In the genomic region with DNA sequence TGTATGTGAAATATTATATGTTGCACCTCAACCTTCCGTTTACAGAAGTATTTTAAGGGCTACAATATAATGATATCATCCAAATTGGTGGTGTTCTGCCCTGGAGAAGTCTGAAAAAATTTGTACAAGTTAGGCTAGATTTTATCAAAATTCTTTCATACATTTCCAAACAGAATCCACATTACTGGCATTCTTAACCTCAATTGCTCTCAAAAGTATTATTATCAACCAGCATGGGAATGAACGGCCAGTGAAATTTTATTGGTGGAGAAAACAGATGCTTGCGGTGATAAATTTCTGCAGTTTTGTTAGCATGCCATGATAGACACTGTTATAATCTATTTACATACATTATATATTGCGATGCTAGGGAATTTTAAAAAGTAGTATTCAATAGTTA, we compare ENCODE assay signal across 25 cellular contexts.
"Had no signal": no experiment of that assay in that cellular context is flagged by ENCODE, and none has a peak within 500 bp of the region (broad histone marks: within the 10 kb centered on the region; RNA-seq: fewer than 3 reads in every experiment).

No MANE protein-coding gene starts in this region.

- H3K4me1 ChIP-seq: pancreas, right lobe of liver, suprapubic skin, transverse colon, vagina had no signal

- H3K36me3 ChIP-seq: gastrocnemius medialis, pancreas, right lobe of liver, suprapubic skin, transverse colon, vagina had no signal

- ATAC-seq: esophagus mucosa; gastrocnemius medialis; left lobe of liver; natural killer cell; pancreas; right lobe of liver; stimulated activated naive CD8-positive, alpha-beta T cell treated with anti-CD3 and anti-CD28 coated beads, Interleukin-15, amount 100 ng/mL, for 72 hours had no signal

- H3K9me3 ChIP-seq: gastrocnemius medialis, pancreas, right lobe of liver, suprapubic skin, transverse colon, vagina had no signal

- H3K27ac ChIP-seq: epithelial cell of prostate, gastrocnemius medialis, pancreas, right lobe of liver, suprapubic skin, transverse colon, vagina had no signal

- FAIRE-seq: pancreas had no signal

- H3K4me3 ChIP-seq: gastrocnemius medialis, lung, pancreas, right lobe of liver, smooth muscle cell, suprapubic skin, transverse colon, vagina had no signal

- H3K4me2 ChIP-seq: smooth muscle cell had no signal

- H3K27me3 ChIP-seq: gastrocnemius medialis, pancreas, suprapubic skin, transverse colon, vagina had no signal

- DNase-seq: effector CD8-positive, alpha-beta T cell; endodermal cell; foreskin fibroblast; gastrocnemius medialis; head of caudate nucleus; kidney; natural killer cell; occipital lobe; pancreas; retina; right lobe of liver; stimulated activated CD4-positive, alpha-beta T cell treated with anti-CD3 and anti-CD28 coated beads, Interleukin-12 subunit alpha, Interleukin-12 subunit beta, amount 100 ng/mL, for 4 hours; stimulated activated CD4-positive, alpha-beta T cell treated with anti-CD3 and anti-CD28 coated beads, Interleukin-1b, Interleukin-23, amount 100 ng/mL, for 48 hours; stimulated activated CD4-positive, alpha-beta T cell treated with anti-CD3 and anti-CD28 coated beads, Interleukin-4, amount 100 ng/mL, for 1 hour; stimulated activated CD8-positive, alpha-beta memory T cell treated with anti-CD3 and anti-CD28 coated beads, Interleukin-4, amount 100 ng/mL, for 48 hours; stimulated activated naive CD4-positive, alpha-beta T cell; stimulated activated naive CD8-positive, alpha-beta T cell treated with anti-CD3 and anti-CD28 coated beads, Interleukin-15, amount 100 ng/mL, for 72 hours; transverse colon had no signal
